Comparison of ENCODE assay signal across 8 cellular contexts in the genomic region with DNA sequence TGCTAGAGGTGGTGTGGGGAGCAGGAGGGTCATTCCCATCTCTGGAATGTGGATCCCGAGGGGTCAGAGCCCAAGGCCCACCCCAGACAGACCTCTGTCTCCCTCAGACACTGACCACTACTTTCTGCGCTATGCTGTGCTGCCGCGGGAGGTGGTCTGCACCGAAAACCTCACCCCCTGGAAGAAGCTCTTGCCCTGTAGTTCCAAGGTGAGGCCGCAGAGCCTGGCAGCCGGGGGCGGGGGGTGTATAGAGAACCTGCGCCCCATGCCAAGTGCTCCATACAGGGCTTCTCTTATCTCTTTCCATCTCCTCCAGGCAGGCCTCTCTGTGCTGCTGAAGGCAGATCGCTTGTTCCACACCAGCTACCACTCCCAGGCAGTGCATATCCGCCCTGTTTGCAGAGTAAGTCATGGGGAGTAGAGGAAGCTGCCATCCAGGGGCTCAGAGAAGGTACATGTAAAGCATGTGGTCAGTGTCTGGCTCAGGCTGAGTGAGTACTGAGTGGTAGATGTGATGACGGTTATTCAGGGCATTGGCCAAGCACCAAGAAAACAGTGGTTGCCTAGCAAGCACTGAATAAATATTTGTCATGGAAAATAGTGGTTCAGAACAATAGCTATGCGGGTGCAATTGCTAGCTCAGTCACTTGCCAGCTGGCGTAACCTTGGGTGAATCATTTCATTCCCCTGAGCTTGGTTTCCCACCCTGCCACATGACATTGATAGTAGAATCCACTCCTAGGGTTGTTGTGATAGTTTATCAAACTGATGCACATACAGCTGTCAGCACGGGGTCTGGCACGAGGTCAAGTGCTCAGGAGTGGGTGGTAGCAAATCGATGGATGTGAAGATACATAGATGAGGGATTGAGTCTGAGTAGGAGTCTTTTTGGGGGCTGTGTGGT. TPM values are rescaled to one million over a fixed set of nuclear protein-coding genes. Genes with fewer than 3 reads are reported as not detected.
DNase-seq lines count a peak whose midpoint lies in the region; ATAC-seq and TF ChIP-seq lines count a peak whose summit lies in the region.

No MANE protein-coding gene starts in this region.

- BruUV-seq in MCF 10A (replicated peaks; lab: Mats Ljungman, UMichigan): no TSS peak

- no peaks in the 10 kb centered on the region for H3K27me3 Mint-ChIP-seq in activated CD4-positive, alpha-beta T cell treated with anti-CD3 and anti-CD28 coated beads, Interleukin-2, amount 10 ng/mL, durations not matched to agents 24 days and 14 days
- no peaks in the 10 kb centered on the region for H3K27me3 Mint-ChIP-seq in MCF 10A (ENCODE audit: insufficient read depth, unreplicated experiment)

- H3K4me3 Mint-ChIP-seq in activated CD4-positive, alpha-beta T cell treated with anti-CD3 and anti-CD28 coated beads, Interleukin-2, amount 10 ng/mL, durations not matched to agents 24 days and 14 days: no peak overlapping the region
- no peak overlapping the region for H3K4me3 Mint-ChIP-seq in MCF 10A (ENCODE audit: unreplicated experiment)

- ATAC-seq in HG02642 (IDR thresholded peaks at IDR 0.05; ENCODE audit: poor library complexity, unreplicated experiment) (peak; percentile 77), right lobe of liver (peak; percentile 68 to 83 (median 80)), upper lobe of left lung (ENCODE audit: low FRiP score in 2 of 2) (peak; percentile 72 to 78)

- H3K4me1 Mint-ChIP-seq in activated CD4-positive, alpha-beta T cell treated with anti-CD3 and anti-CD28 coated beads, Interleukin-2, amount 10 ng/mL, durations not matched to agents 24 days and 14 days: peaks cover 27% of the 10 kb centered on the region
- peaks cover 24% of the 10 kb centered on the region for H3K4me1 Mint-ChIP-seq in MCF 10A (ENCODE audit: insufficient read depth, unreplicated experiment)

- CTCF ChIA-PET in MCF 10A (lab: Yijun Ruan, JAX): interaction anchor here (0.5 to 6.4 kb wide), 11 partner anchors 9 to 189 kb away, joined by 3 to 40 read pairs (median 3); a partner anchor contains a TSS

- no peaks in the 10 kb centered on the region for H3K9me3 Mint-ChIP-seq in activated CD4-positive, alpha-beta T cell treated with anti-CD3 and anti-CD28 coated beads, Interleukin-2, amount 10 ng/mL, durations not matched to agents 24 days and 14 days
- H3K9me3 Mint-ChIP-seq in MCF 10A (ENCODE audit: unreplicated experiment): no peaks in the 10 kb centered on the region

- POLR2A ChIA-PET in MCF 10A (lab: Yijun Ruan, JAX): interaction anchor here (0.7 to 1.5 kb wide), 4 partner anchors 61 to 354 kb away, joined by 3 to 7 read pairs (median 4); no protein-coding TSS in a partner anchor

- intact Hi-C loops in activated CD4-positive, alpha-beta T cell treated with anti-CD3 and anti-CD28 coated beads, Interleukin-2, amount 10 ng/mL, durations not matched to agents 24 days and 14 days (cut with micrococcal nuclease): no loop called here
- intact Hi-C loops in MCF 10A (cut with micrococcal nuclease) (loop anchor here (5.0 kb wide), 2 partner anchors 57 to 72 kb away; a partner anchor contains a TSS), right lobe of liver (cut with DNase I) (loop anchor here in 1 of 2 donors (10.0 kb wide), 1 partner anchor 45 kb away; a partner anchor contains a TSS)

- TF ChIP-seq POLR2A in right lobe of liver (IDR thresholded peaks at IDR 0.05) (no peak), upper lobe of left lung (IDR thresholded peaks at IDR 0.05) (peak in 1 of 4 donors; percentile 19)

- WGBS in right lobe of liver (ENCODE audit: insufficient coverage, low coverage, low lambda C conversion rate, missing lambda C conversion rate): 47% methylated on average over 8 of the region's 17 CpGs
- 66 to 78% methylated on average over 11 to 17 of the region's 17 CpGs for WGBS in upper lobe of left lung, 2 donors

- H3K4me3 ChIP-seq in right lobe of liver (no peak overlapping the region), upper lobe of left lung (no peak overlapping the region)

- H3K27ac Mint-ChIP-seq in activated CD4-positive, alpha-beta T cell treated with anti-CD3 and anti-CD28 coated beads, Interleukin-2, amount 10 ng/mL, durations not matched to agents 24 days and 14 days: peak overlapping the region; percentile 82
- peak overlapping the region; percentile 83 for H3K27ac Mint-ChIP-seq in MCF 10A (ENCODE audit: low read depth, unreplicated experiment)

- DNase-seq in activated CD4-positive, alpha-beta T cell treated with anti-CD3 and anti-CD28 coated beads, Interleukin-2, amount 10 ng/mL, durations not matched to agents 24 days and 14 days: no peak
- no peak for DNase-seq in activated CD4-positive, alpha-beta T cell treated with anti-CD3 and anti-CD28 coated beads for 1 hour
- peak; percentile 90 to 98 for DNase-seq in NCI-H2081 (lab: John Stamatoyannopoulos, UW)
- DNase-seq in MCF 10A (ENCODE audit: unreplicated experiment): peak; percentile 89
- DNase-seq in right lobe of liver: peak in 2 of 3 donors; percentile 45 to 64
- DNase-seq in upper lobe of left lung: peak; percentile 46 to 48
- no peak for DNase-seq in SKM-1 (lab: John Stamatoyannopoulos, UW; ENCODE audit: unreplicated experiment)

- TF ChIP-seq CTCF in MCF 10A (IDR thresholded peaks at IDR 0.05; ENCODE audit: unreplicated experiment) (no peak), right lobe of liver (IDR thresholded peaks at IDR 0.05) (no peak), upper lobe of left lung (IDR thresholded peaks at IDR 0.05) (no peak)

- H3K36me3 Mint-ChIP-seq in activated CD4-positive, alpha-beta T cell treated with anti-CD3 and anti-CD28 coated beads, Interleukin-2, amount 10 ng/mL, durations not matched to agents 24 days and 14 days (ENCODE audit: low read depth): peaks cover 38% of the 10 kb centered on the region
- H3K36me3 Mint-ChIP-seq in MCF 10A (ENCODE audit: insufficient read depth, unreplicated experiment): peaks cover 51% of the 10 kb centered on the region

- H3K4me1 ChIP-seq in right lobe of liver (peaks cover 0 to 21% (median 6%) of the 10 kb centered on the region in 4 donors), upper lobe of left lung (peaks cover 20 to 33% (median 25%) of the 10 kb centered on the region in 4 donors)

- no peak for TF ChIP-seq EP300 in upper lobe of left lung (IDR thresholded peaks at IDR 0.05)

- H3K9me3 ChIP-seq in right lobe of liver: no peaks in the 10 kb centered on the region
- no peaks in the 10 kb centered on the region for H3K9me3 ChIP-seq in upper lobe of left lung

- H3K27me3 ChIP-seq in right lobe of liver (no peaks in the 10 kb centered on the region), upper lobe of left lung (no peaks in the 10 kb centered on the region)

- H3K36me3 ChIP-seq in right lobe of liver: peaks cover 0 to 38% (median 20%) of the 10 kb centered on the region in 4 donors
- H3K36me3 ChIP-seq in upper lobe of left lung: peaks cover 24 to 55% (median 44%) of the 10 kb centered on the region in 4 donors

- H3K27ac ChIP-seq in right lobe of liver: peak overlapping the region in 1 of 3 donors; percentile 15
- H3K27ac ChIP-seq in upper lobe of left lung: peak overlapping the region; percentile 33 to 56 (median 48)

RNA-seq across cellular contexts. Expression of a gene that starts 3.5 kb away (rescaled TPM):
- 84.7 and 86.6 TPM in 2 replicates for total RNA-seq in activated CD4-positive, alpha-beta T cell treated with anti-CD3 and anti-CD28 coated beads, Interleukin-2, amount 10 ng/mL, durations not matched to agents 24 days and 14 days
- total RNA-seq in MCF 10A (2022) (79.4 and 84.3 TPM in 2 replicates), right lobe of liver (10 to 100 TPM; 35.7 to 58.4 (median 40.5) TPM), upper lobe of left lung (10 to 100 TPM; 49.9 to 86.3 (median 63.0) TPM)

RNA-seq across cellular contexts. Expression of a gene that starts 11.4 kb away (rescaled TPM):
- total RNA-seq in activated CD4-positive, alpha-beta T cell treated with anti-CD3 and anti-CD28 coated beads, Interleukin-2, amount 10 ng/mL, durations not matched to agents 24 days and 14 days: 19.9 and 25.2 TPM in 2 replicates
- total RNA-seq in MCF 10A (2022) (9.1 and 13.0 TPM in 2 replicates), right lobe of liver (1 to 10 TPM; 2.3 to 5.3 (median 3.3) TPM), upper lobe of left lung (10 to 100 TPM; 30.4 to 75.4 (median 52.8) TPM)

RNA-seq across cellular contexts. Expression of a gene that starts 41.3 kb away (rescaled TPM):
- 0.12 TPM in 1 of 2 replicates, not detected in the other for total RNA-seq in activated CD4-positive, alpha-beta T cell treated with anti-CD3 and anti-CD28 coated beads, Interleukin-2, amount 10 ng/mL, durations not matched to agents 24 days and 14 days
- total RNA-seq in MCF 10A (2022) (not detected in 2 replicates), right lobe of liver (not detected), upper lobe of left lung (not detected)

RNA-seq across cellular contexts. Expression of a gene that starts 50.1 kb away (rescaled TPM):
- total RNA-seq in activated CD4-positive, alpha-beta T cell treated with anti-CD3 and anti-CD28 coated beads, Interleukin-2, amount 10 ng/mL, durations not matched to agents 24 days and 14 days: not detected in 2 replicates
- total RNA-seq in MCF 10A (2022) (not detected in 2 replicates), right lobe of liver (1 to 10 TPM in 4 of 6 experiments, under 1 TPM in 1, not detected in 1; 0.77 to 2.8 (median 1.8) TPM), upper lobe of left lung (100 to 1,000 TPM in 5 of 6 donors, 10 to 100 TPM in 1; 91.7 to 163 (median 135) TPM)

RNA-seq across cellular contexts. Expression of a gene that starts 56.5 kb away (rescaled TPM):
- 24.4 and 26.2 TPM in 2 replicates for total RNA-seq in activated CD4-positive, alpha-beta T cell treated with anti-CD3 and anti-CD28 coated beads, Interleukin-2, amount 10 ng/mL, durations not matched to agents 24 days and 14 days
- 19.1 and 28.2 TPM in 2 replicates for total RNA-seq in MCF 10A (2022)
- total RNA-seq in right lobe of liver: 10 to 100 TPM; 16.6 to 26.2 (median 20.8) TPM
- 10 to 100 TPM; 31.0 to 61.4 (median 50.7) TPM for total RNA-seq in upper lobe of left lung

Comparison
In these comparisons a context has a peak if more than half of its experiments do, and no peak if none do; other contexts are left out.
1. DNase-seq: peak in NCI-H2081 (2 of 2), MCF 10A (single experiment), right lobe of liver (2 of 3) and upper lobe of left lung (2 of 2); none in activated CD4-positive, alpha-beta T cell treated with anti-CD3 and anti-CD28 coated beads, Interleukin-2, amount 10 ng/mL, durations not matched to agents 24 days and 14 days (single experiment), activated CD4-positive, alpha-beta T cell treated with anti-CD3 and anti-CD28 coated beads for 1 hour (single experiment) and SKM-1 (single experiment).
2. Peak in every context shown above with its lines, with median percentiles within 50 percentile points of each other: ATAC-seq.